In the genomic region with DNA sequence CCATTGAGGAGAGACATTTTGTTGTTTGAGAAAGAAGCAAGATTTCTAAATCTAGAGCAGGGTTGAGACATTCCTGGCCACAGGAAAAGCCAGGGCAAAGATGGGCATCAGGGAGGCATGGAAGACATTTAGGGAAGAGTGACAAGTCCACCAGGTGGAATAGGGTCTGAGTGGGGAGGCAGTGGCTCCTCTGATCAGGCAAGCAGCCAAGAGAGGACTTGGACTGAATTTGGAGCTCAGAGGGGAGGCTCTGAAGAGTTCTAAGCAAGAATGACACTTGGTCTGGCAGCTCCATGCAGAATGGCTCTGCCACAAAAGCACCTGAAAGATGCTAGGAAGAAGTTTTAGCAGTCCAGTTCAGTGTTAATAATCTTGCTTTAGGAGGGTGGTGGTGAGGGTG, we compare ENCODE assay signal across 18 cellular contexts.
DNase-seq lines count a peak whose midpoint lies in the region; ATAC-seq and TF ChIP-seq lines count a peak whose summit lies in the region.
"Had no signal": no experiment of that assay in that cellular context is flagged by ENCODE, and none has a peak within 500 bp of the region (broad histone marks: within the 10 kb centered on the region; RNA-seq: fewer than 3 reads in every experiment).

No MANE protein-coding gene starts in this region.

- peaks cover 85 to 95% (median 85%) of the 10 kb centered on the region in 3 donors for H3K4me1 Mint-ChIP-seq in CD8-positive, alpha-beta memory T cell
- H3K4me1 Mint-ChIP-seq in activated naive CD8-positive, alpha-beta T cell treated with anti-CD3 and anti-CD28 coated beads for 36 hours: peaks cover 83% of the 10 kb centered on the region
- H3K4me1 Mint-ChIP-seq in natural killer cell: peaks cover 87 to 92% of the 10 kb centered on the region in 2 donors

- no peak for TF ChIP-seq CTCF in natural killer cell (IDR thresholded peaks at IDR 0.05)

- no peak overlapping the region for H3K27ac ChIP-seq in BLaER1
- peak overlapping the region; percentile 44 for H3K27ac ChIP-seq in CD8-positive, alpha-beta memory T cell (ENCODE audit: low read depth, low read length)

- H3K27me3 ChIP-seq in BLaER1: no peaks in the 10 kb centered on the region
- no peaks in the 10 kb centered on the region for H3K27me3 ChIP-seq in CD8-positive, alpha-beta memory T cell (ENCODE audit: insufficient read depth, low read length, poor library complexity, severe bottlenecking)
- H3K27me3 ChIP-seq: right atrium auricular region had no signal

- no peaks in the 10 kb centered on the region for H3K27me3 Mint-ChIP-seq in CD8-positive, alpha-beta memory T cell
- no peaks in the 10 kb centered on the region for H3K27me3 Mint-ChIP-seq in activated naive CD8-positive, alpha-beta T cell treated with anti-CD3 and anti-CD28 coated beads for 36 hours
- H3K27me3 Mint-ChIP-seq in natural killer cell (ENCODE audit: low read depth in 2 of 2): no peaks in the 10 kb centered on the region
- H3K27me3 Mint-ChIP-seq: type B pancreatic cell had no signal

- H3K9ac ChIP-seq in BLaER1: no peak overlapping the region

- H3K36me3 Mint-ChIP-seq in CD8-positive, alpha-beta memory T cell: peaks cover 29 to 91% (median 38%) of the 10 kb centered on the region in 3 donors
- H3K36me3 Mint-ChIP-seq in activated naive CD8-positive, alpha-beta T cell treated with anti-CD3 and anti-CD28 coated beads for 36 hours: peaks cover 75% of the 10 kb centered on the region
- H3K36me3 Mint-ChIP-seq in natural killer cell: no peaks in the 10 kb centered on the region

- CTCF ChIA-PET in CD8-positive, alpha-beta memory T cell (lab: Charles Lee): interaction anchor here (0.8 to 3.0 kb wide), 8 partner anchors 9 to 246 kb away, joined by 3 to 19 read pairs (median 4); no protein-coding TSS in a partner anchor

- peaks cover 15% of the 10 kb centered on the region; the same call in 1 of the 2 replicates for H4K20me1 ChIP-seq in BLaER1

- peak overlapping the region; percentile 96 to 100 (median 100) for H3K27ac Mint-ChIP-seq in CD8-positive, alpha-beta memory T cell
- H3K27ac Mint-ChIP-seq in activated naive CD8-positive, alpha-beta T cell treated with anti-CD3 and anti-CD28 coated beads for 36 hours: peak overlapping the region; percentile 80
- H3K27ac Mint-ChIP-seq in natural killer cell: peak overlapping the region; percentile 92 to 100
- H3K27ac Mint-ChIP-seq: type B pancreatic cell had no signal

- H3K9me3 Mint-ChIP-seq in CD8-positive, alpha-beta memory T cell: no peaks in the 10 kb centered on the region
- no peaks in the 10 kb centered on the region for H3K9me3 Mint-ChIP-seq in activated naive CD8-positive, alpha-beta T cell treated with anti-CD3 and anti-CD28 coated beads for 36 hours
- no peaks in the 10 kb centered on the region for H3K9me3 Mint-ChIP-seq in natural killer cell
- H3K9me3 Mint-ChIP-seq: neural crest cell, type B pancreatic cell had no signal

- H3K4me2 ChIP-seq in BLaER1: peak overlapping the region; percentile 48

- peak overlapping the region; percentile 63 to 99 (median 96) for H3K4me3 Mint-ChIP-seq in CD8-positive, alpha-beta memory T cell
- peak overlapping the region; percentile 6 for H3K4me3 Mint-ChIP-seq in activated naive CD8-positive, alpha-beta T cell treated with anti-CD3 and anti-CD28 coated beads for 36 hours
- H3K4me3 Mint-ChIP-seq in natural killer cell: peak overlapping the region; percentile 81
- H3K4me3 Mint-ChIP-seq: neural crest cell, type B pancreatic cell had no signal

- intact Hi-C loops in natural killer cell (cut with micrococcal nuclease): loop anchor here (5.0 kb wide), 2 partner anchors 85 to 120 kb away; a partner anchor contains a TSS

- no peak overlapping the region for H3K4me3 ChIP-seq in BLaER1
- H3K4me3 ChIP-seq in CD8-positive, alpha-beta memory T cell (ENCODE audit: low read length): peak overlapping the region; percentile 16
- H3K4me3 ChIP-seq: right atrium auricular region had no signal

- no peak for DNase-seq in CD8-positive, alpha-beta memory T cell
- DNase-seq in activated naive CD8-positive, alpha-beta T cell treated with anti-CD3 and anti-CD28 coated beads for 36 hours: no peak
- DNase-seq in natural killer cell: no peak
- DNase-seq in NOMO-1 treated with DMSO at 0.1 percent for 48 hours (lab: John Stamatoyannopoulos, UW; ENCODE audit: unreplicated experiment): no peak
- DNase-seq: AML-193; DMS79; foreskin fibroblast; KBM-7; NCI-H1092 treated with DMSO at 0.1 percent for 48 hours; NCI-H2171 treated with DMSO at 0.1 percent for 48 hours; SHP77; stimulated activated CD4-positive, alpha-beta T cell treated with anti-CD3 and anti-CD28 coated beads, Interleukin-2, amount 100 ng/mL, for 24 hours had no signal

- H3K4me1 ChIP-seq in BLaER1: peaks cover 80% of the 10 kb centered on the region
- H3K4me1 ChIP-seq in CD8-positive, alpha-beta memory T cell (ENCODE audit: insufficient read depth, low read length): peaks cover 98% of the 10 kb centered on the region

- H3K9me3 ChIP-seq in BLaER1: no peaks in the 10 kb centered on the region
- no peaks in the 10 kb centered on the region for H3K9me3 ChIP-seq in CD8-positive, alpha-beta memory T cell (ENCODE audit: low read length)
- H3K9me3 ChIP-seq: right atrium auricular region had no signal

- ATAC-seq in natural killer cell (no peak), HG02852 (IDR thresholded peaks at IDR 0.05; ENCODE audit: unreplicated experiment) (no peak), HG02870 (IDR thresholded peaks at IDR 0.05; ENCODE audit: unreplicated experiment) (no peak)

- peaks cover 14% of the 10 kb centered on the region; the same call in 1 of the 2 replicates for H3K36me3 ChIP-seq in BLaER1
- H3K36me3 ChIP-seq in CD8-positive, alpha-beta memory T cell (ENCODE audit: insufficient read depth, low read length): peaks cover 14% of the 10 kb centered on the region
- H3K36me3 ChIP-seq: right atrium auricular region had no signal

- POLR2A ChIA-PET in CD8-positive, alpha-beta memory T cell (lab: Charles Lee): interaction anchor here (1.0 to 2.7 kb wide), 3 partner anchors 11 to 121 kb away, joined by 3 to 23 read pairs (median 3); a partner anchor contains a TSS

Comparison
In these comparisons a context has a peak if more than half of its experiments do, and no peak if none do; other contexts are left out.
1. H3K4me3 Mint-ChIP-seq: peak in every context shown above with its lines; median percentile 96 in CD8-positive, alpha-beta memory T cell; 81 in natural killer cell; 6 in activated naive CD8-positive, alpha-beta T cell treated with anti-CD3 and anti-CD28 coated beads for 36 hours.